Comparison of ENCODE assay signal across 20 cellular contexts in the genomic region with DNA sequence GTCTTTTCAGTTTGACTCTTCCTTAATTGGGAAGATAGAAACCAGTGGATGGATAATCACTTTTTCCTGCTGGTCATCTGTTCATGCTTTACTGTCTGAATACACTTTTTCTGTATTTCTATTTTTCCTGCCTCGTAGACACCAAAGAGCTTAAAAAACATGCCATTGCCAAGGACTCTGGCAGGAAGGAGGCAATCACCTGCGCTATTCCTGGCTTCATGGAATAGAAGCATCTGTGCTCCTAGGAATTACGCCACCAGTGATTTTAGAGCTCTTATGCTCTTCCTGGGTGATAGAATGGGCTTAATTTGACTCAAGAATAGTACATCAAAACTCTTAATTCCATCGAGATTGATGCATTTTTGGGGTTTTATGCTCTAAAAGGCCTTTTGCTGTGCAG. TPM values are rescaled to one million over a fixed set of nuclear protein-coding genes. Genes with fewer than 3 reads are reported as not detected.
A peak's percentile ranks its signal among the peaks of the same experiment; 100 is the strongest.
DNase-seq lines count a peak whose midpoint lies in the region; ATAC-seq and TF ChIP-seq lines count a peak whose summit lies in the region.
"Had no signal": no experiment of that assay in that cellular context is flagged by ENCODE, and none has a peak within 500 bp of the region (broad histone marks: within the 10 kb centered on the region; RNA-seq: fewer than 3 reads in every experiment).

No MANE protein-coding gene starts in this region.

- H3K36me3 Mint-ChIP-seq in CD14-positive monocyte (peaks cover 89 to 96% of the 10 kb centered on the region in 2 donors), T-helper 17 cell (ENCODE audit: low read depth) (peaks cover 31% of the 10 kb centered on the region)
- peaks cover 95% of the 10 kb centered on the region for H3K36me3 Mint-ChIP-seq in dendritic cell treated with granulocyte-macrophage colony-stimulating factor and Interleukin-4, amounts not matched to agents 40 ng/mL and 50 ng/mL, for 4 days (ENCODE audit: low read depth)
- no peaks in the 10 kb centered on the region for H3K36me3 Mint-ChIP-seq in activated CD4-positive, alpha-beta memory T cell treated with anti-CD3 and anti-CD28 coated beads, Interleukin-2, amount 10 ng/mL, durations not matched to agents 7 days and 5 days (ENCODE audit: low read depth)

- H3K36me3 ChIP-seq in vagina, result no peaks in the 10 kb centered on the region

- POLR2A ChIA-PET in activated CD4-positive, alpha-beta memory T cell treated with anti-CD3 and anti-CD28 coated beads, Interleukin-2, amount 10 ng/mL, durations not matched to agents 7 days and 5 days (lab: Charles Lee), result no interaction called here
- POLR2A ChIA-PET in GM10248 (lab: Yijun Ruan, JAX), result no interaction called here

- peaks cover 0 to 5% (median 0%) of the 10 kb centered on the region in 3 donors for H3K27me3 Mint-ChIP-seq in CD14-positive monocyte (ENCODE audit: low read depth in 3 of 3)
- H3K27me3 Mint-ChIP-seq in T-helper 17 cell, result no peaks in the 10 kb centered on the region
- H3K27me3 Mint-ChIP-seq in dendritic cell treated with granulocyte-macrophage colony-stimulating factor and Interleukin-4, amounts not matched to agents 40 ng/mL and 50 ng/mL, for 4 days, result no peaks in the 10 kb centered on the region
- no peaks in the 10 kb centered on the region for H3K27me3 Mint-ChIP-seq in activated CD4-positive, alpha-beta memory T cell treated with anti-CD3 and anti-CD28 coated beads, Interleukin-2, amount 10 ng/mL, durations not matched to agents 7 days and 5 days
- H3K27me3 Mint-ChIP-seq: IgD-negative memory B cell had no signal

- no peak overlapping the region for H3K4me3 ChIP-seq in vagina
- H3K4me3 ChIP-seq: A549, GM23338 had no signal

- H3K9me3 Mint-ChIP-seq in CD14-positive monocyte, result peaks cover 2 to 11% (median 10%) of the 10 kb centered on the region in 7 donors
- H3K9me3 Mint-ChIP-seq in dendritic cell treated with granulocyte-macrophage colony-stimulating factor and Interleukin-4, amounts not matched to agents 40 ng/mL and 50 ng/mL, for 4 days, result peaks cover 9% of the 10 kb centered on the region
- no peaks in the 10 kb centered on the region for H3K9me3 Mint-ChIP-seq in activated CD4-positive, alpha-beta memory T cell treated with anti-CD3 and anti-CD28 coated beads, Interleukin-2, amount 10 ng/mL, durations not matched to agents 7 days and 5 days
- H3K9me3 Mint-ChIP-seq: CD8-positive, alpha-beta T cell; GM23338 had no signal

- no peak for TF ChIP-seq POLR2A in vagina (IDR thresholded peaks at IDR 0.05)

- H3K4me1 Mint-ChIP-seq in CD14-positive monocyte, result peaks cover 92% of the 10 kb centered on the region
- H3K4me1 Mint-ChIP-seq in T-helper 17 cell, result peaks cover 15% of the 10 kb centered on the region
- peaks cover 92% of the 10 kb centered on the region for H3K4me1 Mint-ChIP-seq in dendritic cell treated with granulocyte-macrophage colony-stimulating factor and Interleukin-4, amounts not matched to agents 40 ng/mL and 50 ng/mL, for 4 days (ENCODE audit: low read depth)
- no peaks in the 10 kb centered on the region for H3K4me1 Mint-ChIP-seq in activated CD4-positive, alpha-beta memory T cell treated with anti-CD3 and anti-CD28 coated beads, Interleukin-2, amount 10 ng/mL, durations not matched to agents 7 days and 5 days

- no peak for TF ChIP-seq CTCF in CD14-positive monocyte (IDR thresholded peaks at IDR 0.05)
- TF ChIP-seq CTCF in vagina (IDR thresholded peaks at IDR 0.05), result no peak
- TF ChIP-seq CTCF in GM10248 (IDR thresholded peaks at IDR 0.05; ENCODE audit: control extremely low read depth, extremely low read depth, low read depth, missing control alignments), result no peak

- no peaks in the 10 kb centered on the region for H3K4me1 ChIP-seq in vagina
- H3K4me1 ChIP-seq: A549 had no signal

- no peak for ATAC-seq in T-helper 17 cell
- no peak for ATAC-seq in HG03025 (IDR thresholded peaks at IDR 0.05; ENCODE audit: low FRiP score, unreplicated experiment)
- ATAC-seq: A549; CD8-positive, alpha-beta T cell; HepG2 had no signal

- no peak for DNase-seq in CD14-positive monocyte (ENCODE audit: low spot score)
- DNase-seq in T-helper 17 cell, result no peak
- peak; percentile 4 for DNase-seq in islet precursor cell
- DNase-seq in activated CD4-positive, alpha-beta memory T cell treated with anti-CD3 and anti-CD28 coated beads, Interleukin-2, amount 10 ng/mL, durations not matched to agents 7 days and 5 days, result no peak
- DNase-seq in vagina (ENCODE audit: extremely low spot score in 2 of 2), result no peak
- DNase-seq in GM10248 (ENCODE audit: extremely low spot score), result no peak
- DNase-seq: Calu3; CD8-positive, alpha-beta T cell; DMS79 treated with DMSO at 0.1 percent for 48 hours; HCEC 1CT had no signal

- intact Hi-C loops in CD14-positive monocyte (cut with micrococcal nuclease) (no loop called here), vagina (cut with DNase I) (no loop called here)
- intact Hi-C loops in dendritic cell treated with granulocyte-macrophage colony-stimulating factor and Interleukin-4, amounts not matched to agents 40 ng/mL and 50 ng/mL, for 4 days (cut with micrococcal nuclease), result no loop called here

- H3K9me3 ChIP-seq in T-helper 17 cell (ENCODE audit: control insufficient read depth, low read length, poor library complexity, severe bottlenecking) (no peaks in the 10 kb centered on the region), vagina (no peaks in the 10 kb centered on the region)

- H3K27ac Mint-ChIP-seq in CD14-positive monocyte, result peak overlapping the region; percentile 95 to 100 (median 98)
- peak overlapping the region; percentile 56 for H3K27ac Mint-ChIP-seq in T-helper 17 cell
- H3K27ac Mint-ChIP-seq in dendritic cell treated with granulocyte-macrophage colony-stimulating factor and Interleukin-4, amounts not matched to agents 40 ng/mL and 50 ng/mL, for 4 days, result peak overlapping the region; percentile 27
- no peak overlapping the region for H3K27ac Mint-ChIP-seq in activated CD4-positive, alpha-beta memory T cell treated with anti-CD3 and anti-CD28 coated beads, Interleukin-2, amount 10 ng/mL, durations not matched to agents 7 days and 5 days
- H3K27ac Mint-ChIP-seq: CD8-positive, alpha-beta T cell; GM23338 had no signal

- no peak overlapping the region for H3K27ac ChIP-seq in vagina
- H3K27ac ChIP-seq: 22Rv1, A549, C4-2B had no signal

- H3K27me3 ChIP-seq in vagina, result no peaks in the 10 kb centered on the region

- H3K4me3 Mint-ChIP-seq in CD14-positive monocyte (no peak overlapping the region), T-helper 17 cell (no peak overlapping the region)
- no peak overlapping the region for H3K4me3 Mint-ChIP-seq in dendritic cell treated with granulocyte-macrophage colony-stimulating factor and Interleukin-4, amounts not matched to agents 40 ng/mL and 50 ng/mL, for 4 days
- no peak overlapping the region for H3K4me3 Mint-ChIP-seq in activated CD4-positive, alpha-beta memory T cell treated with anti-CD3 and anti-CD28 coated beads, Interleukin-2, amount 10 ng/mL, durations not matched to agents 7 days and 5 days
- H3K4me3 Mint-ChIP-seq: CD8-positive, alpha-beta T cell; GM23338; IgD-negative memory B cell had no signal

- CTCF ChIA-PET in activated CD4-positive, alpha-beta memory T cell treated with anti-CD3 and anti-CD28 coated beads, Interleukin-2, amount 10 ng/mL, durations not matched to agents 7 days and 5 days (lab: Charles Lee), result no interaction called here
- CTCF ChIA-PET in GM10248 (lab: Yijun Ruan, JAX), result interaction anchor here (1.6 to 2.6 kb wide), 2 partner anchors 52 to 69 kb away, joined by 5 to 9 read pairs; no protein-coding TSS in a partner anchor

RNA-seq across cellular contexts. Expression of a gene that starts 15.7 kb away (rescaled TPM):
- polyA plus RNA-seq in CD14-positive monocyte, result under 1 TPM; 0.09 to 0.21 TPM
- total RNA-seq in T-helper 17 cell (under 1 TPM in 1 of 2 donors, not detected in 1; 0.05 TPM), vagina (not detected)
- not detected for total RNA-seq in activated CD4-positive, alpha-beta memory T cell treated with anti-CD3 and anti-CD28 coated beads, Interleukin-2, amount 10 ng/mL, durations not matched to agents 7 days and 5 days
- total RNA-seq: Calu3; CD8-positive, alpha-beta T cell; GM23338; HepG2; HT1080 had no signal
- polyA plus RNA-seq: A549, BJ, GM23338, HepG2, IgD-negative memory B cell had no signal

RNA-seq across cellular contexts. Expression of a gene that starts 26.2 kb away (rescaled TPM):
- polyA plus RNA-seq in CD14-positive monocyte, result 10 to 100 TPM; 56.2 to 61.9 TPM
- total RNA-seq in T-helper 17 cell (1 to 10 TPM; 9.2 TPM), vagina (1.7 TPM)
- under 1 TPM; 0.25 to 0.40 TPM for total RNA-seq in activated CD4-positive, alpha-beta memory T cell treated with anti-CD3 and anti-CD28 coated beads, Interleukin-2, amount 10 ng/mL, durations not matched to agents 7 days and 5 days
- total RNA-seq: HepG2 had no signal
- polyA plus RNA-seq: A549, BJ, GM23338, HepG2 had no signal
